ENCODE assay signal across 8 cellular contexts in the genomic region with DNA sequence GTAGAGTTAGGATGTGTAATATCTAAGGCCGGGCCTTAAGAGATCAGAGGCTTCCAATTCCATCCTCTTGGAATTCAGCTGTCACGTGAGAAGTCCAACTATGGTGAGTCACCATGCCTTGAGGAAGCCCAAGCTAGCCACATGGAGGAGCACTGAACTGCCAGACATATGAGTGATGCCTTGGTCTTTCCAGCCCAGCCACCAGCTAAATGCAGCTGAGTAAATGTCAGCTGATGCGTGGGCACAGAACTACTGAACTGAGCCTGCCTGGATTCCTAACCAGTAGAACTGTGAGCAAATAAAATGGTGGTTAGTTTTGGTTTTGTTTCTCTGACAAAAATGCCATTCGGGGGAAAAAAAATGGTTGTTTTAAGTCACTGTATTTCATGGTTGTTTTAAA.
DNase-seq lines count a peak whose midpoint lies in the region; ATAC-seq and TF ChIP-seq lines count a peak whose summit lies in the region.

No MANE protein-coding gene starts in this region.

- no peaks in the 10 kb centered on the region for H3K36me3 Mint-ChIP-seq in activated T-helper 2 cell treated with anti-CD3 and anti-CD28 coated beads, Interferon-gamma antibody, Interleukin-2, Interleukin-4, amounts not matched to agents 10 μg/mL and 5 μg/mL and 100 μg/mL, durations not matched to agents 14 hours and 24 hours and 36 hours (ENCODE audit: low read depth)
- no peaks in the 10 kb centered on the region for H3K36me3 Mint-ChIP-seq in T-helper 17 cell (ENCODE audit: low read depth)

- H3K27me3 Mint-ChIP-seq in activated T-helper 2 cell treated with anti-CD3 and anti-CD28 coated beads, Interferon-gamma antibody, Interleukin-2, Interleukin-4, amounts not matched to agents 10 μg/mL and 5 μg/mL and 100 μg/mL, durations not matched to agents 14 hours and 24 hours and 36 hours (ENCODE audit: low read depth) = no peaks in the 10 kb centered on the region
- H3K27me3 Mint-ChIP-seq in T-helper 17 cell = peaks cover 11% of the 10 kb centered on the region

- no peaks in the 10 kb centered on the region for H3K9me3 Mint-ChIP-seq in activated T-helper 2 cell treated with anti-CD3 and anti-CD28 coated beads, Interferon-gamma antibody, Interleukin-2, Interleukin-4, amounts not matched to agents 10 μg/mL and 5 μg/mL and 100 μg/mL, durations not matched to agents 14 hours and 24 hours and 36 hours

- H3K27ac Mint-ChIP-seq in activated T-helper 2 cell treated with anti-CD3 and anti-CD28 coated beads, Interferon-gamma antibody, Interleukin-2, Interleukin-4, amounts not matched to agents 10 μg/mL and 5 μg/mL and 100 μg/mL, durations not matched to agents 14 hours and 24 hours and 36 hours = peak overlapping the region; percentile 61
- no peak overlapping the region for H3K27ac Mint-ChIP-seq in T-helper 17 cell

- TF ChIP-seq CTCF in omental fat pad (IDR thresholded peaks at IDR 0.05) = no peak

- no peaks in the 10 kb centered on the region for H3K9me3 ChIP-seq in T-helper 17 cell (ENCODE audit: control insufficient read depth, low read length, poor library complexity, severe bottlenecking)

- no peak overlapping the region for H3K4me3 Mint-ChIP-seq in activated T-helper 2 cell treated with anti-CD3 and anti-CD28 coated beads, Interferon-gamma antibody, Interleukin-2, Interleukin-4, amounts not matched to agents 10 μg/mL and 5 μg/mL and 100 μg/mL, durations not matched to agents 14 hours and 24 hours and 36 hours (ENCODE audit: low read depth)
- no peak overlapping the region for H3K4me3 Mint-ChIP-seq in T-helper 17 cell

- DNase-seq in NCI-H510A treated with DMSO at 0.1 percent for 48 hours (lab: John Stamatoyannopoulos, UW) (peak; percentile 5), NCI-H510A (lab: John Stamatoyannopoulos, UW) (no peak), omental fat pad (ENCODE audit: low spot score) (no peak), T-helper 17 cell (no peak), DMS 273 treated with DMSO at 0.1 percent for 48 hours (lab: John Stamatoyannopoulos, UW) (no peak)
- DNase-seq in activated T-helper 2 cell treated with anti-CD3 and anti-CD28 coated beads, Interferon-gamma antibody, Interleukin-2, Interleukin-4, amounts not matched to agents 10 μg/mL and 5 μg/mL and 100 μg/mL, durations not matched to agents 14 hours and 24 hours and 36 hours (ENCODE audit: low spot score) = no peak
- DNase-seq in effector CD4-positive, alpha-beta T cell = no peak

- H3K4me1 Mint-ChIP-seq in activated T-helper 2 cell treated with anti-CD3 and anti-CD28 coated beads, Interferon-gamma antibody, Interleukin-2, Interleukin-4, amounts not matched to agents 10 μg/mL and 5 μg/mL and 100 μg/mL, durations not matched to agents 14 hours and 24 hours and 36 hours (ENCODE audit: low read depth) = peaks cover 35% of the 10 kb centered on the region
- peaks cover 9% of the 10 kb centered on the region for H3K4me1 Mint-ChIP-seq in T-helper 17 cell

- ATAC-seq in HG03565 (IDR thresholded peaks at IDR 0.05; ENCODE audit: unreplicated experiment) = peak; percentile 75
- peak; percentile 62 for ATAC-seq in omental fat pad (ENCODE audit: low FRiP score)
- no peak for ATAC-seq in T-helper 17 cell

- intact Hi-C loops in activated T-helper 2 cell treated with anti-CD3 and anti-CD28 coated beads, Interferon-gamma antibody, Interleukin-2, Interleukin-4, amounts not matched to agents 10 μg/mL and 5 μg/mL and 100 μg/mL, durations not matched to agents 14 hours and 24 hours and 36 hours (cut with micrococcal nuclease) = loop anchor here (1.0 to 2.0 kb wide), 2 partner anchors 23 to 40 kb away; no protein-coding TSS in a partner anchor
